ENCODE assay signal across 8 cellular contexts in the genomic region with DNA sequence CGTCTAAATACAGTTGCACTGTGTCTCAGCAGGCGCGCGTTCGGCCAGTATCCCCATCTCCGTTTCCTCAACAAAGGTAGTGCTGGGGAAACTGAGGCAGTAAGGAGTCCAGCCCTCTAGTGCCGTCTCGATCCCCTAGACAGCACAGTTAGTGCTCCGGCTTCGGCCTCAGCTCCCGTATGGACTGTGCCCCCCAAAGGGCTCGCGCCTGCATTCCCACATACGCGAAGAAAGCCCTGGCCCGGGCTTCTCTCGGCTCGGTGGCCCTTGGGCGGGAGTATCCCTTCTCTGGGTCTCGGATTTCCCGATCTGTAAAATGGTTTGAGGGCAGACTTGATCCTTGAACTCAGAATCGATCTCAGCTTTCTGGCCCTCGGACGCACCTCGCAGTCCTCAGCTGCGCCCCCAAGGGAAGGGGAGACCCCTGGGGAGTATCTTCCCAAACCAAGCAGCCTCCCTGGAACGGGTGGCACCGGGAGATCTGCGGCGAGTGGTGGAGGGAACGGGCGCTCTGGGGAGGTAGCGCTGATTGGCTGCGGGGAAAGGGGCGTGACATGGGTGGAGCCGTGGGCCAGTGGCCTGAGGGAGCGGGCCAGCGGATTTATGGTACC. TPM values are rescaled to one million over a fixed set of nuclear protein-coding genes. Genes with fewer than 3 reads are reported as not detected.
DNase-seq lines count a peak whose midpoint lies in the region; ATAC-seq and TF ChIP-seq lines count a peak whose summit lies in the region.

No MANE protein-coding gene starts in this region.

- peak; percentile 52 for TF ChIP-seq POLR2A in GM18505 (IDR thresholded peaks at IDR 0.05; ENCODE audit: borderline replicate concordance, extremely low read depth, insufficient read depth, insufficient read length)

- ATAC-seq in GM18505 (IDR thresholded peaks at IDR 0.05; ENCODE audit: unreplicated experiment) (peak; percentile 42), HG03139 (IDR thresholded peaks at IDR 0.05; ENCODE audit: unreplicated experiment) (peak; percentile 28)
- ATAC-seq in activated CD4-positive, CD25-positive, alpha-beta regulatory T cell treated with anti-CD3 and anti-CD28 coated beads, Interleukin-2, amount 50 U/mL, for 24 hours: peak; percentile 11 to 29

- peak overlapping the region; percentile 81 for H3K27ac ChIP-seq in cingulate gyrus (ENCODE audit: low read depth, low read length)

- peak; percentile 71 for DNase-seq in A172 (ENCODE audit: low spot score)
- peak; percentile 76 for DNase-seq in NCI-H226
- peak; percentile 70 for DNase-seq in kidney tubule cell (ENCODE audit: low spot score)
- DNase-seq in stimulated activated CD4-positive, alpha-beta T cell treated with anti-CD3 and anti-CD28 coated beads, Interleukin-15, amount 100 ng/mL, for 48 hours (ENCODE audit: low read depth in 2 of 2): peak; percentile 35 to 67

RNA-seq across cellular contexts. Expression of a gene that starts 0.8 kb away (rescaled TPM):
- 37.7 and 48.0 TPM in 2 replicates for total RNA-seq in A172 (2014; rRNA removed; shearing (Covaris generic))

RNA-seq across cellular contexts. Expression of a gene that starts 4.0 kb away (rescaled TPM):
- total RNA-seq in A172 (2014; rRNA removed; shearing (Covaris generic)): not detected in 2 replicates

RNA-seq across cellular contexts. Expression of a gene that starts 11.4 kb away (rescaled TPM):
- 0.24 and 0.26 TPM in 2 replicates for total RNA-seq in A172 (2014; rRNA removed; shearing (Covaris generic))

RNA-seq across cellular contexts. Expression of a gene that starts 33.0 kb away (rescaled TPM):
- total RNA-seq in A172 (2014; rRNA removed; shearing (Covaris generic)): 24.0 and 24.2 TPM in 2 replicates

Comparison
In these comparisons a context has a peak if more than half of its experiments do, and no peak if none do; other contexts are left out.
1. Peak in every context shown above with its lines: DNase-seq, ATAC-seq and H3K27ac ChIP-seq.